8 cellular contexts compared by ENCODE assay signal in genomic region chrX:47662144-47662657, GRCh38. TPM values are rescaled to one million over a fixed set of nuclear protein-coding genes. Genes with fewer than 3 reads are reported as not detected.
DNase-seq lines count a peak whose midpoint lies in the region; ATAC-seq and TF ChIP-seq lines count a peak whose summit lies in the region.

No MANE protein-coding gene starts in this region.

- H3F3A ChIP-seq in MM.1S (ENCODE audit: insufficient read depth, low read length), result no peaks in the 10 kb centered on the region

- ATAC-seq in HG03460 (IDR thresholded peaks at IDR 0.05; ENCODE audit: unreplicated experiment), result no peak

- peak; percentile 97 for DNase-seq in AG10803 (ENCODE audit: low read depth)
- peak; percentile 58 for DNase-seq in MG63
- DNase-seq in HuH-7.5 (ENCODE audit: low spot score), result no peak
- no peak for DNase-seq in MM.1S
- no peak for DNase-seq in DMS79 treated with DMSO at 0.1 percent for 48 hours (lab: John Stamatoyannopoulos, UW)

- TF ChIP-seq CTCF in AG10803 (conservative IDR thresholded peaks at IDR 0.05; ENCODE audit: low read length) (no peak), MM.1S (IDR thresholded peaks at IDR 0.05; ENCODE audit: low read length) (no peak)

- H3K27me3 ChIP-seq in MG63, result no peaks in the 10 kb centered on the region
- no peaks in the 10 kb centered on the region for H3K27me3 ChIP-seq in MM.1S (replicated peaks; ENCODE audit: insufficient read depth, low read length)

- peaks cover 8% of the 10 kb centered on the region for H3K79me2 ChIP-seq in MM.1S (ENCODE audit: low read length)

- WGBS in mesodermal cell (ENCODE audit: insufficient coverage in 2 of 2), 2 experiments, result no CpG with 5 or more reads among the region's 1 CpG

- no peak overlapping the region for H3K9ac ChIP-seq in MM.1S (ENCODE audit: low read length)

- peaks cover 3% of the 10 kb centered on the region for H3K4me1 ChIP-seq in mesodermal cell (ENCODE audit: control insufficient read depth, insufficient read depth, low read length, poor library complexity, severe bottlenecking)
- no peaks in the 10 kb centered on the region for H3K4me1 ChIP-seq in MM.1S (ENCODE audit: low read length)

- H3K27ac Mint-ChIP-seq in activated naive CD4-positive, alpha-beta T cell treated with anti-CD3 and anti-CD28 coated beads, Interleukin-2, amount 50 U/mL, for 24 hours, result peak overlapping the region; percentile 96

- H3K27ac ChIP-seq in mesodermal cell (ENCODE audit: low read depth, low read length, severe bottlenecking), result peak overlapping the region; percentile 53
- no peak overlapping the region for H3K27ac ChIP-seq in MM.1S (ENCODE audit: low read length)

- peaks cover 17% of the 10 kb centered on the region for H3K4me1 Mint-ChIP-seq in activated naive CD4-positive, alpha-beta T cell treated with anti-CD3 and anti-CD28 coated beads, Interleukin-2, amount 50 U/mL, for 24 hours

- H3K36me3 ChIP-seq in MG63 (peaks cover 10% of the 10 kb centered on the region), mesodermal cell (ENCODE audit: control insufficient read depth, insufficient read depth, low read length) (peaks cover 6% of the 10 kb centered on the region), MM.1S (replicated peaks; ENCODE audit: insufficient read depth, low read length) (no peaks in the 10 kb centered on the region)

- no peak overlapping the region for H3K4me2 ChIP-seq in MM.1S (ENCODE audit: low read depth, low read length)

- H2AFZ ChIP-seq in MM.1S (ENCODE audit: low read length), result no peak overlapping the region

- H3K27me3 Mint-ChIP-seq in activated naive CD4-positive, alpha-beta T cell treated with anti-CD3 and anti-CD28 coated beads, Interleukin-2, amount 50 U/mL, for 24 hours, result no peaks in the 10 kb centered on the region

- H3K9me3 ChIP-seq in MG63 (no peaks in the 10 kb centered on the region), mesodermal cell (ENCODE audit: control insufficient read depth, low read length) (no peaks in the 10 kb centered on the region), MM.1S (replicated peaks; ENCODE audit: insufficient read depth, low read length) (no peaks in the 10 kb centered on the region)

- no peaks in the 10 kb centered on the region for H4K20me1 ChIP-seq in MM.1S (ENCODE audit: insufficient read depth, low read length)

- no peaks in the 10 kb centered on the region for H3K9me3 Mint-ChIP-seq in activated naive CD4-positive, alpha-beta T cell treated with anti-CD3 and anti-CD28 coated beads, Interleukin-2, amount 50 U/mL, for 24 hours

- H3K4me3 ChIP-seq in AG10803 (ENCODE audit: low read length) (no peak overlapping the region), MG63 (no peak overlapping the region), mesodermal cell (ENCODE audit: extremely low read depth, insufficient read depth, low read length, poor library complexity, severe bottlenecking) (no peak overlapping the region), MM.1S (ENCODE audit: low read length) (no peak overlapping the region)

- no peaks in the 10 kb centered on the region for H3K9me2 ChIP-seq in MM.1S (replicated peaks; ENCODE audit: insufficient read depth, low read length)

- H3K36me3 Mint-ChIP-seq in activated naive CD4-positive, alpha-beta T cell treated with anti-CD3 and anti-CD28 coated beads, Interleukin-2, amount 50 U/mL, for 24 hours, result no peaks in the 10 kb centered on the region

- H3K4me3 Mint-ChIP-seq in activated naive CD4-positive, alpha-beta T cell treated with anti-CD3 and anti-CD28 coated beads, Interleukin-2, amount 50 U/mL, for 24 hours, result peak overlapping the region; percentile 20

RNA-seq across cellular contexts. Expression of gene UXT, which starts 3.2 kb away (rescaled TPM):
- 155 and 240 TPM in 2 replicates for total RNA-seq in MG63 (2014; rRNA removed; shearing (Covaris generic); ENCODE audit: low replicate concordance)
- 128 TPM for polyA plus RNA-seq in mesodermal cell (2013, experiment 1 of 2)
- polyA plus RNA-seq in mesodermal cell (2013, experiment 2 of 2), result 123 TPM

RNA-seq across cellular contexts. Expression of gene ELK1, which starts 11.8 kb away (rescaled TPM):
- 33.2 and 39.4 TPM in 2 replicates for total RNA-seq in MG63 (2014; rRNA removed; shearing (Covaris generic); ENCODE audit: low replicate concordance)
- 30.3 TPM for polyA plus RNA-seq in mesodermal cell (2013, experiment 1 of 2)
- 25.9 TPM for polyA plus RNA-seq in mesodermal cell (2013, experiment 2 of 2)

RNA-seq across cellular contexts. Expression of gene CFP, which starts 32.5 kb away (rescaled TPM):
- not detected in 2 replicates for total RNA-seq in MG63 (2014; rRNA removed; shearing (Covaris generic); ENCODE audit: low replicate concordance)
- polyA plus RNA-seq in mesodermal cell (2013, experiment 1 of 2), result 2.3 TPM
- 1.9 TPM for polyA plus RNA-seq in mesodermal cell (2013, experiment 2 of 2)

RNA-seq across cellular contexts. Expression of gene SYN1, which starts 42.5 kb away (rescaled TPM):
- total RNA-seq in MG63 (2014; rRNA removed; shearing (Covaris generic); ENCODE audit: low replicate concordance), result 0.26 TPM in 1 of 2 replicates, not detected in the other
- 2.8 TPM for polyA plus RNA-seq in mesodermal cell (2013, experiment 1 of 2)
- polyA plus RNA-seq in mesodermal cell (2013, experiment 2 of 2), result 4.9 TPM

Comparison
In these comparisons a context has a peak if more than half of its experiments do, and no peak if none do; other contexts are left out.
1. DNase-seq: peak in AG10803 (single experiment) and MG63 (single experiment); none in HuH-7.5 (single experiment), MM.1S (single experiment) and DMS79 treated with DMSO at 0.1 percent for 48 hours (single experiment).